ENCODE assay signal across 13 cellular contexts in the genomic region with DNA sequence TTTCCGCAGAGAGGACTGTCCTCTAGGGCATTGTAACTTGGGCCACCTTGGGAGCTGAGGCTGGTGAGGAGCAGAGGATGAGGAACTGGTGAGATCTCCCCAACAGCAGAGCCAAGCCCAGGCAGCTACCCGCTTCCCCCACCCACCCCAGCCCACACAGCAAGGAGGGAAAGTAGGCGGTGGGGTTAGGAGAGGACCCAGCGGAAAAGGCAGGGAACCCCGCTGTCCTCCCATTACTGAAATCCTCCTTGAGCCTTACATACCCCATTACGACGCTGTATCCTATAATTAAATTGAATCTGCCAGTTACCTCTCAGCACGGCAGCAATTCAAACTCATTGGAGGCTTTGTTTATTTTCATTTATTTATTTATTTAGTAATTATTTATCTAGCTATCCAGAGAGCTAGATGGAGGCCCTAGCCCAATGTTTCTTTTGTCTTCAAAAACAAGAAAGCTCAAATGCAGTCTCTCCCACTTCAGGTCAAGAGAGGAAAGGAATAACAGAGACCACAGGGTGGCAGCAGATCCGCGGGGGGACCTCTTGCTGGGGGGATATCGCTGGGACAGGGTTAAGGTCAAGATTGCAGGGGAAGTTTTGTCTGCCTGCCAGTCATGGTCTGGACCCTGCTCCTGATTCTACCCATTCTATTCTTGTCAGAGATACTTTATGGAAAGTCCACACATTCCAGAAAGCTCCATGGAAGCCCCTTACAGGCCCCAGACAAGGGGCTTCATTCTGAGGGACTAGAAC.
DNase-seq lines count a peak whose midpoint lies in the region; ATAC-seq and TF ChIP-seq lines count a peak whose summit lies in the region.
"Had no signal": no experiment of that assay in that cellular context is flagged by ENCODE, and none has a peak within 500 bp of the region (broad histone marks: within the 10 kb centered on the region; RNA-seq: fewer than 3 reads in every experiment).

No MANE protein-coding gene starts in this region.

- H3K27ac Mint-ChIP-seq in chondrocyte (ENCODE audit: unreplicated experiment) = no peak overlapping the region
- H3K27ac Mint-ChIP-seq: activated naive CD8-positive, alpha-beta T cell treated with anti-CD3 and anti-CD28 coated beads for 36 hours had no signal

- H3K4me1 Mint-ChIP-seq in chondrocyte (ENCODE audit: low read depth) = peaks cover 5% of the 10 kb centered on the region
- H3K4me1 Mint-ChIP-seq: activated naive CD8-positive, alpha-beta T cell treated with anti-CD3 and anti-CD28 coated beads for 36 hours had no signal

- H3K4me1 ChIP-seq in upper lobe of right lung = no peaks in the 10 kb centered on the region
- H3K4me1 ChIP-seq: colonic mucosa, left lung had no signal

- no peaks in the 10 kb centered on the region for H3K9me3 Mint-ChIP-seq in chondrocyte (ENCODE audit: low read depth)
- H3K9me3 Mint-ChIP-seq: activated naive CD8-positive, alpha-beta T cell treated with anti-CD3 and anti-CD28 coated beads for 36 hours had no signal

- peaks cover 20% of the 10 kb centered on the region for H3K27me3 Mint-ChIP-seq in chondrocyte (ENCODE audit: low read depth)

- H3K4me3 ChIP-seq in retinal pigment epithelial cell (ENCODE audit: low read length) = no peak overlapping the region
- no peak overlapping the region for H3K4me3 ChIP-seq in upper lobe of right lung
- H3K4me3 ChIP-seq: colonic mucosa, left lung had no signal

- ATAC-seq in upper lobe of right lung (no peak), GM19324 (IDR thresholded peaks at IDR 0.05; ENCODE audit: low FRiP score, unreplicated experiment) (no peak), HG02678 (IDR thresholded peaks at IDR 0.05; ENCODE audit: unreplicated experiment) (no peak)
- ATAC-seq: left lung had no signal

- TF ChIP-seq CTCF in chondrocyte (IDR thresholded peaks at IDR 0.05) = peak; percentile 47
- TF ChIP-seq CTCF in retinal pigment epithelial cell (conservative IDR thresholded peaks at IDR 0.05; ENCODE audit: low read depth, low read length) = peak; percentile 29
- no peak for TF ChIP-seq CTCF in upper lobe of right lung (IDR thresholded peaks at IDR 0.05)

- no peaks in the 10 kb centered on the region for H3K27me3 ChIP-seq in upper lobe of right lung
- H3K27me3 ChIP-seq: colonic mucosa had no signal

- H3K4me3 Mint-ChIP-seq in chondrocyte (ENCODE audit: unreplicated experiment) = no peak overlapping the region
- H3K4me3 Mint-ChIP-seq: activated naive CD8-positive, alpha-beta T cell treated with anti-CD3 and anti-CD28 coated beads for 36 hours had no signal

- DNase-seq in NCI-H2081 (lab: John Stamatoyannopoulos, UW) = peak; percentile 35 to 61
- no peak for DNase-seq in NCI-H2081 treated with DMSO at 0.1 percent for 48 hours (lab: John Stamatoyannopoulos, UW)
- DNase-seq in NCI-H345 (lab: John Stamatoyannopoulos, UW) = peak; percentile 62
- no peak for DNase-seq in chondrocyte (ENCODE audit: low spot score)
- DNase-seq in retinal pigment epithelial cell (ENCODE audit: low read depth) = no peak
- no peak for DNase-seq in upper lobe of right lung
- DNase-seq: activated naive CD8-positive, alpha-beta T cell treated with anti-CD3 and anti-CD28 coated beads for 36 hours; colonic mucosa; foreskin melanocyte; left lung; trophoblast cell had no signal

- no peaks in the 10 kb centered on the region for H3K36me3 ChIP-seq in upper lobe of right lung
- H3K36me3 ChIP-seq: colonic mucosa, left lung had no signal

- no peaks in the 10 kb centered on the region for H3K9me3 ChIP-seq in upper lobe of right lung
- H3K9me3 ChIP-seq: colonic mucosa, left lung had no signal

- intact Hi-C loops in upper lobe of right lung (cut with DNase I) = no loop called here

- no peak overlapping the region for H3K27ac ChIP-seq in upper lobe of right lung
- H3K27ac ChIP-seq: colonic mucosa, left lung had no signal

- no peaks in the 10 kb centered on the region for H3K36me3 Mint-ChIP-seq in chondrocyte (ENCODE audit: low read depth)
- H3K36me3 Mint-ChIP-seq: activated naive CD8-positive, alpha-beta T cell treated with anti-CD3 and anti-CD28 coated beads for 36 hours had no signal

Comparison
In these comparisons a context has a peak if more than half of its experiments do, and no peak if none do; other contexts are left out.
1. DNase-seq: peak in NCI-H2081 (2 of 2) and NCI-H345 (single experiment); none in NCI-H2081 treated with DMSO at 0.1 percent for 48 hours (single experiment), chondrocyte (single experiment), retinal pigment epithelial cell (single experiment) and upper lobe of right lung (single experiment).